9 cellular contexts compared by ENCODE assay signal in genomic region chr5:53479045-53479655, GRCh38. TPM values are rescaled to one million over a fixed set of nuclear protein-coding genes. Genes with fewer than 3 reads are reported as not detected.
DNase-seq lines count a peak whose midpoint lies in the region; ATAC-seq lines count a peak whose summit lies in the region.
"Had no signal": no experiment of that assay in that cellular context is flagged by ENCODE, and none has a peak within 500 bp of the region (broad histone marks: within the 10 kb centered on the region; RNA-seq: fewer than 3 reads in every experiment).

No MANE protein-coding gene starts in this region.

- H3K9me3 Mint-ChIP-seq in stimulated activated effector memory CD8-positive, alpha-beta T cell treated with anti-CD3 and anti-CD28 coated beads, Interleukin-12 subunit alpha, Interleukin-12 subunit beta, amount 100 ng/mL, for 72 hours = no peaks in the 10 kb centered on the region

- DNase-seq in NCI-H2171 treated with DMSO at 0.1 percent for 48 hours (lab: John Stamatoyannopoulos, UW) (peak; percentile 68), NCI-H2171 (lab: John Stamatoyannopoulos, UW) (no peak), T-helper 17 cell (no peak), right cardiac atrium (no peak), amniotic stem cell (lab: John Stamatoyannopoulos, UW) (no peak)
- DNase-seq in stimulated activated effector memory CD8-positive, alpha-beta T cell treated with anti-CD3 and anti-CD28 coated beads, Interleukin-12 subunit alpha, Interleukin-12 subunit beta, amount 100 ng/mL, for 72 hours (ENCODE audit: low spot score in 2 of 2) = no peak

- H3K4me1 ChIP-seq in right cardiac atrium (ENCODE audit: control insufficient read depth, insufficient read depth, low read length) = no peaks in the 10 kb centered on the region

- H3K9me3 ChIP-seq in T-helper 17 cell (ENCODE audit: control insufficient read depth, low read length, poor library complexity, severe bottlenecking) (no peaks in the 10 kb centered on the region), right cardiac atrium (ENCODE audit: control insufficient read depth, low read length) (no peaks in the 10 kb centered on the region)

- peak overlapping the region; percentile 98 for H3K4me3 Mint-ChIP-seq in T-helper 17 cell
- peak overlapping the region; percentile 81 for H3K4me3 Mint-ChIP-seq in stimulated activated effector memory CD8-positive, alpha-beta T cell treated with anti-CD3 and anti-CD28 coated beads, Interleukin-12 subunit alpha, Interleukin-12 subunit beta, amount 100 ng/mL, for 72 hours

- under 1% methylated on average over 17 of the region's 17 CpGs for WGBS in right cardiac atrium

- peak overlapping the region; percentile 54 for H3K27ac Mint-ChIP-seq in T-helper 17 cell
- peak overlapping the region; percentile 7 for H3K27ac Mint-ChIP-seq in stimulated activated effector memory CD8-positive, alpha-beta T cell treated with anti-CD3 and anti-CD28 coated beads, Interleukin-12 subunit alpha, Interleukin-12 subunit beta, amount 100 ng/mL, for 72 hours

- peak overlapping the region; percentile 62 for H3K27ac ChIP-seq in right cardiac atrium (ENCODE audit: low read length)
- H3K27ac ChIP-seq: C4-2B had no signal

- H3K4me3 ChIP-seq in right cardiac atrium (ENCODE audit: low read length) = peak overlapping the region; percentile 91

- H3K27me3 Mint-ChIP-seq in T-helper 17 cell = peaks cover 72% of the 10 kb centered on the region

- ATAC-seq in T-helper 17 cell (no peak), right cardiac atrium (no peak), GM19395 (IDR thresholded peaks at IDR 0.05; ENCODE audit: unreplicated experiment) (no peak), HG03045 (IDR thresholded peaks at IDR 0.05; ENCODE audit: unreplicated experiment) (no peak)
- ATAC-seq in stimulated activated effector memory CD8-positive, alpha-beta T cell treated with anti-CD3 and anti-CD28 coated beads, Interleukin-12 subunit alpha, Interleukin-12 subunit beta, amount 100 ng/mL, for 72 hours = no peak

- H3K27me3 ChIP-seq in right cardiac atrium (ENCODE audit: control insufficient read depth, insufficient read depth) = no peaks in the 10 kb centered on the region

- H3K36me3 Mint-ChIP-seq in T-helper 17 cell (ENCODE audit: low read depth) = peaks cover 12% of the 10 kb centered on the region
- no peaks in the 10 kb centered on the region for H3K36me3 Mint-ChIP-seq in stimulated activated effector memory CD8-positive, alpha-beta T cell treated with anti-CD3 and anti-CD28 coated beads, Interleukin-12 subunit alpha, Interleukin-12 subunit beta, amount 100 ng/mL, for 72 hours

- peaks cover 29% of the 10 kb centered on the region for H3K4me1 Mint-ChIP-seq in T-helper 17 cell
- peaks cover 42% of the 10 kb centered on the region for H3K4me1 Mint-ChIP-seq in stimulated activated effector memory CD8-positive, alpha-beta T cell treated with anti-CD3 and anti-CD28 coated beads, Interleukin-12 subunit alpha, Interleukin-12 subunit beta, amount 100 ng/mL, for 72 hours

- intact Hi-C loops in right cardiac atrium (cut with DNase I) = loop anchor here in 3 of 4 donors (2.0 to 10.0 kb wide), 3 partner anchors 738 to 746 kb away; no protein-coding TSS in a partner anchor

RNA-seq across cellular contexts. Expression of gene FST, which starts 1.3 kb away (rescaled TPM):
- total RNA-seq in T-helper 17 cell = under 1 TPM in 1 of 2 donors, not detected in 1; 0.73 TPM
- 1 to 10 TPM; 2.3 to 7.1 (median 3.8) TPM for total RNA-seq in right cardiac atrium
- polyA plus RNA-seq in right cardiac atrium = 3.2 TPM
